Comparison of ENCODE assay signal across 15 cellular contexts in the genomic region with DNA sequence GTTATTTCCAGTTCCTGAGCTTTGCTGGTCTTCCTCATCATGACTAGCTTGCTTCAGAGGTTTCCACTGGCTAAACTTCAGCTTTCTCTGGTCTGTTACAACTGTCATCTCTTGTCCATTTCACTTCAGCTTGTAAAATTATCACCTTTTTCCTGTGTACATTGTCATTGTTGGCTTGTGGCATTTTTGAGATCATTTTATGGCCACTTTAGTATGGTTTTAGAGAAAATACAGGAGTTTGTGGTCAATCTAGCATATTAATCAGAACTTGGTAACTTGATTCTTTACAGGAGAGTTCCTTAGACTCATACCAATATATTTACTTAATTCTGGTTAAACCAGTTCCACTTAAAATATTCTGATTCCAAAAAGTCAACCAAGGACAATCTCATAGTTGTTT.
DNase-seq lines count a peak whose midpoint lies in the region; FAIRE-seq and TF ChIP-seq lines count a peak whose summit lies in the region.
"Had no signal": no experiment of that assay in that cellular context is flagged by ENCODE, and none has a peak within 500 bp of the region (broad histone marks: within the 10 kb centered on the region; RNA-seq: fewer than 3 reads in every experiment).

No MANE protein-coding gene starts in this region.

- no TSS peak for BruUV-seq in mammary epithelial cell (replicated peaks; lab: Mats Ljungman, UMichigan)
- no TSS peak for BruUV-seq in endothelial cell of umbilical vein (replicated peaks; lab: Mats Ljungman, UMichigan)

- H3K27ac ChIP-seq in mammary epithelial cell (ENCODE audit: insufficient read depth, low read depth, low read length) (no peak overlapping the region), breast epithelium (peak overlapping the region in 1 of 2 donors; percentile 12), endothelial cell of umbilical vein (ENCODE audit: insufficient read depth, low read depth, low read length) (no peak overlapping the region), stomach (peak overlapping the region in 4 of 5 donors; percentile 47 to 71 (median 62)), smooth muscle cell (ENCODE audit: low read depth) (no peak overlapping the region)
- H3K27ac ChIP-seq: uterus had no signal

- TF ChIP-seq CTCF in mammary epithelial cell (conservative IDR thresholded peaks at IDR 0.05 in 1 of 2, IDR thresholded peaks at IDR 0.05 in 1 of 2; ENCODE audit: extremely low read depth in 1 of 2, insufficient read depth in 1 of 2, low read depth in 1 of 2, low read length in 2 of 2) (no peak), breast epithelium (IDR thresholded peaks at IDR 0.05) (no peak), endothelial cell of umbilical vein (IDR thresholded peaks at IDR 0.05; ENCODE audit: extremely low read depth in 1 of 2, insufficient read depth in 1 of 2, low read depth in 1 of 2, low read length in 2 of 2) (no peak), stomach (IDR thresholded peaks at IDR 0.05) (no peak), smooth muscle cell (IDR thresholded peaks at IDR 0.05; ENCODE audit: borderline replicate concordance, insufficient read depth, poor library complexity, severe bottlenecking) (no peak)

- H3K4me3 ChIP-seq in mammary epithelial cell (replicated peaks in 1 of 3; ENCODE audit: insufficient read depth in 1 of 3, low read depth in 2 of 3, low read length in 3 of 3) (peak overlapping the region in 2 of 3 experiments; percentile 9 to 17), breast epithelium (peak overlapping the region in 1 of 3 donors; percentile 10), endothelial cell of umbilical vein (replicated peaks in 1 of 3; ENCODE audit: insufficient read depth in 1 of 3, low read depth in 1 of 3, low read length in 3 of 3) (no peak overlapping the region), stomach (no peak overlapping the region), smooth muscle cell (no peak overlapping the region)
- H3K4me3 ChIP-seq: uterus had no signal

- dilution Hi-C loops in mammary epithelial cell (cut with HindIII; ENCODE audit: low sequenced_read_pairs) = no loop called here
- dilution Hi-C loops in endothelial cell of umbilical vein (cut with MboI; ENCODE audit: extremely low pct_ligation_motif_present, low sequenced_read_pairs) = no loop called here

- TF ChIP-seq POLR2A in breast epithelium (IDR thresholded peaks at IDR 0.05) = no peak
- no peak for TF ChIP-seq POLR2A in endothelial cell of umbilical vein (IDR thresholded peaks at IDR 0.05; ENCODE audit: low read depth, low read length)
- no peak for TF ChIP-seq POLR2A in stomach (IDR thresholded peaks at IDR 0.05)

- POLR2A ChIA-PET in endothelial cell of umbilical vein (lab: Charles Lee) = no interaction called here

- H4K20me1 ChIP-seq in mammary epithelial cell (ENCODE audit: insufficient read depth, low read length) (no peaks in the 10 kb centered on the region), endothelial cell of umbilical vein (replicated peaks; ENCODE audit: control insufficient read depth, extremely low read depth, insufficient read depth, low read length) (no peaks in the 10 kb centered on the region), smooth muscle cell (ENCODE audit: low read depth) (no peaks in the 10 kb centered on the region)

- H3K9me3 ChIP-seq in mammary epithelial cell (replicated peaks; ENCODE audit: insufficient read depth, low read length) (no peaks in the 10 kb centered on the region), breast epithelium (no peaks in the 10 kb centered on the region), endothelial cell of umbilical vein (replicated peaks; ENCODE audit: control insufficient read depth, insufficient read depth, low read length) (no peaks in the 10 kb centered on the region), stomach (no peaks in the 10 kb centered on the region), smooth muscle cell (replicated peaks; ENCODE audit: low read depth) (no peaks in the 10 kb centered on the region)
- H3K9me3 ChIP-seq: Caco-2, uterus had no signal

- H3K4me2 ChIP-seq in mammary epithelial cell (ENCODE audit: insufficient read depth, low read depth, low read length) (peak overlapping the region; percentile 79), endothelial cell of umbilical vein (ENCODE audit: insufficient read depth, low read length) (no peak overlapping the region), smooth muscle cell (no peak overlapping the region)

- no peak for TF ChIP-seq EP300 in stomach (IDR thresholded peaks at IDR 0.05)

- no peaks in the 10 kb centered on the region for H3K27me3 ChIP-seq in mammary epithelial cell (ENCODE audit: insufficient read depth, low read length)
- no peaks in the 10 kb centered on the region for H3K27me3 ChIP-seq in breast epithelium
- no peaks in the 10 kb centered on the region for H3K27me3 ChIP-seq in endothelial cell of umbilical vein (ENCODE audit: control insufficient read depth in 2 of 2, insufficient read depth in 2 of 2, low read length in 2 of 2)
- no peaks in the 10 kb centered on the region for H3K27me3 ChIP-seq in stomach
- no peaks in the 10 kb centered on the region for H3K27me3 ChIP-seq in smooth muscle cell (ENCODE audit: low read depth)
- H3K27me3 ChIP-seq: uterus had no signal

- H3K36me3 ChIP-seq in mammary epithelial cell (ENCODE audit: insufficient read depth, low read length) (no peaks in the 10 kb centered on the region), breast epithelium (no peaks in the 10 kb centered on the region), endothelial cell of umbilical vein (ENCODE audit: control insufficient read depth in 2 of 2, extremely low read depth in 1 of 2, insufficient read depth in 2 of 2, low read length in 2 of 2) (no peaks in the 10 kb centered on the region), stomach (no peaks in the 10 kb centered on the region), smooth muscle cell (ENCODE audit: low read depth) (no peaks in the 10 kb centered on the region)
- H3K36me3 ChIP-seq: uterus had no signal

- CTCF ChIA-PET in mammary epithelial cell (lab: Charles Lee; ENCODE audit: low non-redundant PET) = no interaction called here
- CTCF ChIA-PET in endothelial cell of umbilical vein (lab: Charles Lee) = interaction anchor here (0.7 to 1.0 kb wide), 2 partner anchors 17 to 423 kb away, joined by 3 read pairs; no protein-coding TSS in a partner anchor

- no peaks in the 10 kb centered on the region for H3F3A ChIP-seq in smooth muscle cell (ENCODE audit: low read depth)

- intact Hi-C loops in mammary epithelial cell (cut with micrococcal nuclease) = no loop called here
- intact Hi-C loops in breast epithelium (cut with DNase I; ENCODE audit: low total_unique reads) = no loop called here
- intact Hi-C loops in endothelial cell of umbilical vein (cut with micrococcal nuclease) = no loop called here
- intact Hi-C loops in stomach (cut with DNase I; ENCODE audit: low total_unique reads) = no loop called here

- FAIRE-seq in endothelial cell of umbilical vein (lab: Jason Lieb, UNC) = no peak

- H3K4me1 ChIP-seq in mammary epithelial cell (ENCODE audit: insufficient read depth, low read length) (peaks cover 5% of the 10 kb centered on the region), breast epithelium (peaks cover 0 to 7% of the 10 kb centered on the region in 2 donors), endothelial cell of umbilical vein (ENCODE audit: control insufficient read depth, extremely low read depth, insufficient read depth, low read length) (no peaks in the 10 kb centered on the region), stomach (peaks cover 0 to 32% (median 21%) of the 10 kb centered on the region in 4 donors), smooth muscle cell (ENCODE audit: low read depth) (no peaks in the 10 kb centered on the region)
- H3K4me1 ChIP-seq: uterus had no signal

- H3K9me1 ChIP-seq in endothelial cell of umbilical vein (replicated peaks; ENCODE audit: control insufficient read depth, extremely low read depth, insufficient read depth, low read length) = no peaks in the 10 kb centered on the region

- H3K79me2 ChIP-seq in mammary epithelial cell (ENCODE audit: insufficient read depth, low read length) (no peaks in the 10 kb centered on the region), endothelial cell of umbilical vein (ENCODE audit: control insufficient read depth, insufficient read depth, low read length) (no peaks in the 10 kb centered on the region), smooth muscle cell (ENCODE audit: low read depth) (no peaks in the 10 kb centered on the region)

- no peak overlapping the region for H3K9ac ChIP-seq in mammary epithelial cell (ENCODE audit: insufficient read depth, low read length)
- H3K9ac ChIP-seq in endothelial cell of umbilical vein (replicated peaks; ENCODE audit: extremely low read depth, insufficient read depth, low read length) = no peak overlapping the region
- H3K9ac ChIP-seq in smooth muscle cell (ENCODE audit: low read depth) = no peak overlapping the region

- H2AFZ ChIP-seq in mammary epithelial cell (ENCODE audit: low read depth, low read length) = peak overlapping the region; percentile 45
- H2AFZ ChIP-seq in endothelial cell of umbilical vein (ENCODE audit: low read depth, low read length) = peak overlapping the region; percentile 3
- no peak overlapping the region for H2AFZ ChIP-seq in smooth muscle cell (ENCODE audit: low read depth)

- peak; percentile 26 for DNase-seq in mammary epithelial cell
- DNase-seq in breast epithelium (ENCODE audit: low spot score in 2 of 2) = no peak
- peak; percentile 31 for DNase-seq in MV-4-11 (lab: John Stamatoyannopoulos, UW)
- no peak for DNase-seq in endothelial cell of umbilical vein (ENCODE audit: low read depth, low spot score)
- no peak for DNase-seq in stomach
- DNase-seq in cerebellar nuclear complex (lab: John Stamatoyannopoulos, UW) = no peak
- DNase-seq in NCI-H1048 (lab: John Stamatoyannopoulos, UW) = no peak
- DNase-seq in smooth muscle cell (lab: John Stamatoyannopoulos, UW; ENCODE audit: unreplicated experiment) = no peak
- DNase-seq: activated CD4-positive, alpha-beta T cell treated with anti-CD3 and anti-CD28 coated beads for 4 hours; Caco-2; left ventricle myocardium superior; naive thymus-derived CD8-positive, alpha-beta T cell; SHP77 treated with DMSO at 0.1 percent for 48 hours; stimulated activated naive CD8-positive, alpha-beta T cell treated with anti-CD3 and anti-CD28 coated beads, Interleukin-15, amount 100 ng/mL, for 72 hours; uterus had no signal

- in situ Hi-C loops in mammary epithelial cell (cut with MboI; ENCODE audit: low sequenced_read_pairs in 2 of 2) = no loop called here

TF ChIP-seq in endothelial cell of umbilical vein, 7 proteins besides CTCF, POLR2A, EP300 and RAD21 (continues in another document):
- TF ChIP-seq, protein P1, sequence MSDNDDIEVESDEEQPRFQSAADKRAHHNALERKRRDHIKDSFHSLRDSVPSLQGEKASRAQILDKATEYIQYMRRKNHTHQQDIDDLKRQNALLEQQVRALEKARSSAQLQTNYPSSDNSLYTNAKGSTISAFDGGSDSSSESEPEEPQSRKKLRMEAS (IDR thresholded peaks at IDR 0.05; ENCODE audit: insufficient read depth, insufficient read length) = no peak
- TF ChIP-seq GATA2 (IDR thresholded peaks at IDR 0.05; ENCODE audit: insufficient read depth, insufficient read length, low read depth, low read length) (no peak), FOS (IDR thresholded peaks at IDR 0.05; ENCODE audit: borderline replicate concordance, insufficient read depth, low read length) (no peak), JUN (IDR thresholded peaks at IDR 0.05; ENCODE audit: borderline replicate concordance, insufficient read depth, insufficient read length, low read depth) (no peak), MYC (IDR thresholded peaks at IDR 0.05; ENCODE audit: low read depth, low read length) (no peak)

Comparison
In these comparisons a context has a peak if more than half of its experiments do, and no peak if none do; other contexts are left out.
1. DNase-seq: peak in mammary epithelial cell (single experiment) and MV-4-11 (single experiment); none in breast epithelium (0 of 2), endothelial cell of umbilical vein (single experiment), stomach (single experiment), cerebellar nuclear complex (0 of 2), NCI-H1048 (single experiment) and smooth muscle cell (single experiment).
2. H3K27ac ChIP-seq: peak in stomach (4 of 5); none in mammary epithelial cell (single experiment), endothelial cell of umbilical vein (single experiment) and smooth muscle cell (single experiment).
3. H3K4me3 ChIP-seq: peak in mammary epithelial cell (2 of 3); none in endothelial cell of umbilical vein (0 of 3), stomach (0 of 4) and smooth muscle cell (single experiment).